In the genomic region with DNA sequence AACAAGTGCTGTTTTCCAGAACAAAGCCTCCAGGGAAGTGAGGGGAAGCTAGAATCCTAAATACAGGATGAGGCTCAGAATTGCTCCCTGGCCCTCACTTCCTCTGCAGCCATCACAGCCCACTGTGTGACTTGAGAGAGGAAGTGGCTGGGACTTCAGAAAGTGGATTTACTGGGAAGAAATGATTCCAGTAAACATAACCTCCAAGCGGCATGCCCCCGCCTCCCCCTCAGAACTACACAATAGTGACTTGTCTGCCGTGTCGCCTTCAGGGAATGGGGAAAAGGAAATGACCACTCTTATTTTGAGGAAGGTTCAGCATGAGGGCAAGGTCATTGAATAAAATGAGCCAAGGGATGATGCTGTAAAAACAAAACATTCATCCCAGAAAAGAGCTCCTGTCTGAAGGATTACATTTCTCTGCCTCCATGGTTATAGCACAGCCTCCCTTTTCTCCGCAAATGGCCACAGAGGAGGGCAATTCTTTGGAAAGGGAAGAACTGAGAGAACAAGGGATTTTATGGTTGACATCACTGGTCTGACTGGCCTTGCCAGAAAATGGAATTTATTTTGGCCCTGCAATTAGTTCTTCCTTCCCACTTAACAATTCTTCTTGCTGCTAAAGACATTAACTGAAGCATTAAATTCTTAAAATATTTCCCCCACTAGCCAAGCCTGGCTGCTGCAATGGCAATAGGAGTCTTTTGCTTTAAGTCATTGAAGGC, we compare ENCODE assay signal across 15 cellular contexts.
DNase-seq lines count a peak whose midpoint lies in the region; ATAC-seq and TF ChIP-seq lines count a peak whose summit lies in the region.
"Had no signal": no experiment of that assay in that cellular context is flagged by ENCODE, and none has a peak within 500 bp of the region (broad histone marks: within the 10 kb centered on the region; RNA-seq: fewer than 3 reads in every experiment).

No MANE protein-coding gene starts in this region.

- H3K27ac Mint-ChIP-seq in osteocyte (ENCODE audit: unreplicated experiment): no peak overlapping the region
- H3K27ac Mint-ChIP-seq: activated CD8-positive, alpha-beta memory T cell treated with anti-CD3 and anti-CD28 coated beads, Interleukin-2, amount 10 ng/mL, durations not matched to agents 7 days and 5 days; activated naive CD8-positive, alpha-beta T cell; memory B cell had no signal

- no peak overlapping the region for H3K27ac ChIP-seq in tibial artery
- no peak overlapping the region for H3K27ac ChIP-seq in RWPE1
- H3K27ac ChIP-seq: prostate gland had no signal

- peaks cover 13% of the 10 kb centered on the region for H3K9me3 Mint-ChIP-seq in osteocyte (ENCODE audit: unreplicated experiment)

- DNase-seq in CD1c-positive myeloid dendritic cell (ENCODE audit: extremely low spot score): peak; percentile 24
- DNase-seq in astrocyte of the hippocampus (ENCODE audit: low read depth, low spot score): peak; percentile 81
- peak; percentile 59 for DNase-seq in left ventricle myocardium superior
- DNase-seq in osteocyte (ENCODE audit: extremely low spot score, unreplicated experiment): peak; percentile 42
- no peak for DNase-seq in tibial artery
- DNase-seq in H7: no peak
- no peak for DNase-seq in RWPE1 (ENCODE audit: low spot score)
- DNase-seq: activated CD8-positive, alpha-beta memory T cell treated with anti-CD3 and anti-CD28 coated beads, Interleukin-2, amount 10 ng/mL, durations not matched to agents 7 days and 5 days; dorsolateral prefrontal cortex; NCI-H1048; NCI-H510A had no signal

- H3K4me1 ChIP-seq in tibial artery: peaks cover 0 to 6% (median 2%) of the 10 kb centered on the region in 4 donors
- H3K4me1 ChIP-seq: prostate gland had no signal

- peaks cover 4% of the 10 kb centered on the region for H3K36me3 Mint-ChIP-seq in osteocyte (ENCODE audit: unreplicated experiment)
- H3K36me3 Mint-ChIP-seq: activated CD8-positive, alpha-beta memory T cell treated with anti-CD3 and anti-CD28 coated beads, Interleukin-2, amount 10 ng/mL, durations not matched to agents 7 days and 5 days; activated naive CD8-positive, alpha-beta T cell had no signal

- CTCF ChIA-PET in RWPE1 (lab: Yijun Ruan, JAX): no interaction called here

- no peak overlapping the region for H3K4me3 Mint-ChIP-seq in osteocyte (ENCODE audit: unreplicated experiment)
- H3K4me3 Mint-ChIP-seq: activated CD8-positive, alpha-beta memory T cell treated with anti-CD3 and anti-CD28 coated beads, Interleukin-2, amount 10 ng/mL, durations not matched to agents 7 days and 5 days; activated naive CD8-positive, alpha-beta T cell; memory B cell had no signal

- TF ChIP-seq CTCF in osteocyte (IDR thresholded peaks at IDR 0.05): no peak
- TF ChIP-seq CTCF in tibial artery (IDR thresholded peaks at IDR 0.05): no peak
- TF ChIP-seq CTCF in RWPE1 (conservative IDR thresholded peaks at IDR 0.05; ENCODE audit: low read depth): no peak

- H3K9me3 ChIP-seq in tibial artery: peaks cover 0 to 7% (median 6%) of the 10 kb centered on the region in 3 donors
- H3K9me3 ChIP-seq: prostate gland had no signal

- POLR2A ChIA-PET in RWPE1 (lab: Yijun Ruan, JAX; ENCODE audit: low non-redundant PET): no interaction called here

- intact Hi-C loops in left ventricle myocardium superior (cut with micrococcal nuclease) (no loop called here), tibial artery (cut with DNase I; ENCODE audit: low total_unique reads) (no loop called here)

- no peaks in the 10 kb centered on the region for H3K27me3 Mint-ChIP-seq in osteocyte (ENCODE audit: unreplicated experiment)
- H3K27me3 Mint-ChIP-seq: memory B cell had no signal

- H3K36me3 ChIP-seq in tibial artery: no peaks in the 10 kb centered on the region
- H3K36me3 ChIP-seq in H7 (replicated peaks; ENCODE audit: control insufficient read depth, insufficient read depth, low read length): no peaks in the 10 kb centered on the region
- H3K36me3 ChIP-seq: prostate gland had no signal

- H3K4me3 ChIP-seq in tibial artery: no peak overlapping the region
- no peak overlapping the region for H3K4me3 ChIP-seq in H7 (ENCODE audit: insufficient read depth, low read depth, low read length)
- H3K4me3 ChIP-seq: dorsolateral prefrontal cortex, prostate gland had no signal

- ATAC-seq in left ventricle myocardium superior: peak; percentile 83
- ATAC-seq in HG02852 (IDR thresholded peaks at IDR 0.05; ENCODE audit: unreplicated experiment): no peak
- ATAC-seq: activated CD8-positive, alpha-beta memory T cell treated with anti-CD3 and anti-CD28 coated beads, Interleukin-2, amount 10 ng/mL, durations not matched to agents 7 days and 5 days had no signal

- H3K27me3 ChIP-seq in tibial artery: no peaks in the 10 kb centered on the region
- no peaks in the 10 kb centered on the region for H3K27me3 ChIP-seq in H7 (ENCODE audit: control insufficient read depth, insufficient read depth, low read length)
- H3K27me3 ChIP-seq: dorsolateral prefrontal cortex had no signal

- peaks cover 7% of the 10 kb centered on the region for H3K4me1 Mint-ChIP-seq in osteocyte (ENCODE audit: unreplicated experiment)
- H3K4me1 Mint-ChIP-seq: activated CD8-positive, alpha-beta memory T cell treated with anti-CD3 and anti-CD28 coated beads, Interleukin-2, amount 10 ng/mL, durations not matched to agents 7 days and 5 days; memory B cell had no signal

Comparison
In these comparisons a context has a peak if more than half of its experiments do, and no peak if none do; other contexts are left out.
1. DNase-seq: peak in CD1c-positive myeloid dendritic cell (single experiment), astrocyte of the hippocampus (single experiment), left ventricle myocardium superior (single experiment) and osteocyte (single experiment); none in tibial artery (0 of 2), H7 (single experiment) and RWPE1 (single experiment).